ENCODE assay signal across 8 cellular contexts in genomic region chr7:26293569-26294308, GRCh38. TPM values are rescaled to one million over a fixed set of nuclear protein-coding genes. Genes with fewer than 3 reads are reported as not detected.
A peak's percentile ranks its signal among the peaks of the same experiment; 100 is the strongest.
DNase-seq lines count a peak whose midpoint lies in the region; ATAC-seq and TF ChIP-seq lines count a peak whose summit lies in the region.

No MANE protein-coding gene starts in this region.

- H4K20me1 ChIP-seq in mammary epithelial cell (ENCODE audit: insufficient read depth, low read length), result no peaks in the 10 kb centered on the region

- no peaks in the 10 kb centered on the region for H3K36me3 Mint-ChIP-seq in MCF 10A (ENCODE audit: insufficient read depth, unreplicated experiment)
- H3K36me3 Mint-ChIP-seq in activated CD8-positive, alpha-beta T cell treated with anti-CD3 and anti-CD28 coated beads for 36 hours (ENCODE audit: low read depth), result peaks cover 25% of the 10 kb centered on the region

- no peak overlapping the region for H3K4me3 Mint-ChIP-seq in MCF 10A (ENCODE audit: unreplicated experiment)
- peak overlapping the region; percentile 96 for H3K4me3 Mint-ChIP-seq in activated CD8-positive, alpha-beta T cell treated with anti-CD3 and anti-CD28 coated beads for 36 hours

- H3K36me3 ChIP-seq in mammary epithelial cell (ENCODE audit: insufficient read depth, low read length), result no peaks in the 10 kb centered on the region
- H3K36me3 ChIP-seq in mucosa of rectum (ENCODE audit: control insufficient read depth in 2 of 2, insufficient read depth in 2 of 2, low read length in 2 of 2), result no peaks in the 10 kb centered on the region

- no peaks in the 10 kb centered on the region for H3K9me3 Mint-ChIP-seq in MCF 10A (ENCODE audit: unreplicated experiment)
- H3K9me3 Mint-ChIP-seq in activated CD8-positive, alpha-beta T cell treated with anti-CD3 and anti-CD28 coated beads for 36 hours, result no peaks in the 10 kb centered on the region

- POLR2A ChIA-PET in MCF 10A (lab: Yijun Ruan, JAX), result interaction anchor here (0.6 to 0.8 kb wide), 2 partner anchors 9 to 162 kb away, joined by 3 to 4 read pairs; no protein-coding TSS in a partner anchor
- POLR2A ChIA-PET in activated CD8-positive, alpha-beta T cell treated with anti-CD3 and anti-CD28 coated beads for 36 hours (lab: Charles Lee), result interaction anchor here (0.6 to 3.7 kb wide), 7 partner anchors 10 to 142 kb away, joined by 3 to 43 read pairs (median 5); partner anchors contain the start of genes CBX3, HNRNPA2B1 and NFE2L3

- no peak overlapping the region for H2AFZ ChIP-seq in mammary epithelial cell (ENCODE audit: low read depth, low read length)

- peak; percentile 58 for ATAC-seq in HG03571 (IDR thresholded peaks at IDR 0.05; ENCODE audit: unreplicated experiment)
- ATAC-seq in activated CD8-positive, alpha-beta T cell treated with anti-CD3 and anti-CD28 coated beads for 36 hours, result peak; percentile 84
- no peak for ATAC-seq in foreskin keratinocyte

- intact Hi-C loops in MCF 10A (cut with micrococcal nuclease), result loop anchor here (5.0 kb wide), 1 partner anchor 74 kb away; no protein-coding TSS in a partner anchor
- intact Hi-C loops in mammary epithelial cell (cut with micrococcal nuclease), result loop anchor here (5.0 kb wide), 2 partner anchors 374 to 869 kb away; no protein-coding TSS in a partner anchor
- intact Hi-C loops in activated CD8-positive, alpha-beta T cell treated with anti-CD3 and anti-CD28 coated beads for 36 hours (cut with micrococcal nuclease), result loop anchor here (2.0 to 5.0 kb wide), 3 partner anchors 15 to 93 kb away; partner anchors contain the start of genes CBX3 and HNRNPA2B1

- DNase-seq in MCF 10A (ENCODE audit: unreplicated experiment) (no peak), mammary epithelial cell (no peak), DMS79 (lab: John Stamatoyannopoulos, UW) (no peak), AG08395 (ENCODE audit: low spot score) (no peak), foreskin keratinocyte (no peak)
- DNase-seq in activated CD8-positive, alpha-beta T cell treated with anti-CD3 and anti-CD28 coated beads for 36 hours, result peak; percentile 85

- BruUV-seq in MCF 10A (replicated peaks; lab: Mats Ljungman, UMichigan) (TSS peak; percentile 20), mammary epithelial cell (replicated peaks; lab: Mats Ljungman, UMichigan) (no TSS peak)

- H3K79me2 ChIP-seq in mammary epithelial cell (ENCODE audit: insufficient read depth, low read length), result no peaks in the 10 kb centered on the region

- TF ChIP-seq CTCF in MCF 10A (IDR thresholded peaks at IDR 0.05; ENCODE audit: unreplicated experiment), result no peak
- no peak for TF ChIP-seq CTCF in mammary epithelial cell (conservative IDR thresholded peaks at IDR 0.05 in 1 of 2, IDR thresholded peaks at IDR 0.05 in 1 of 2; ENCODE audit: extremely low read depth in 1 of 2, insufficient read depth in 1 of 2, low read depth in 1 of 2, low read length in 2 of 2)
- TF ChIP-seq CTCF in activated CD8-positive, alpha-beta T cell treated with anti-CD3 and anti-CD28 coated beads for 36 hours (IDR thresholded peaks at IDR 0.05), result no peak
- no peak for TF ChIP-seq CTCF in foreskin keratinocyte (conservative IDR thresholded peaks at IDR 0.05)

- in situ Hi-C loops in mammary epithelial cell (cut with MboI; ENCODE audit: low sequenced_read_pairs in 2 of 2), result no loop called here

- H3K27ac ChIP-seq in mammary epithelial cell (ENCODE audit: insufficient read depth, low read depth, low read length) (no peak overlapping the region), mucosa of rectum (ENCODE audit: low read depth in 2 of 2, low read length in 2 of 2) (peak overlapping the region; percentile 1 to 34), foreskin keratinocyte (no peak overlapping the region)

- H3K4me1 ChIP-seq in mammary epithelial cell (ENCODE audit: insufficient read depth, low read length), result peaks cover 3% of the 10 kb centered on the region
- peaks cover 5 to 7% of the 10 kb centered on the region in 2 donors for H3K4me1 ChIP-seq in mucosa of rectum (ENCODE audit: control insufficient read depth in 2 of 2, insufficient read depth in 2 of 2, low read length in 2 of 2)
- H3K4me1 ChIP-seq in foreskin keratinocyte, result no peaks in the 10 kb centered on the region

- CTCF ChIA-PET in MCF 10A (lab: Yijun Ruan, JAX) (interaction anchor here (0.6 to 1.3 kb wide), 3 partner anchors 9 to 1471 kb away, joined by 3 to 6 read pairs (median 3); no protein-coding TSS in a partner anchor), mammary epithelial cell (lab: Charles Lee; ENCODE audit: low non-redundant PET) (no interaction called here)
- CTCF ChIA-PET in activated CD8-positive, alpha-beta T cell treated with anti-CD3 and anti-CD28 coated beads for 36 hours (lab: Charles Lee), result interaction anchor here (0.6 to 2.9 kb wide), 13 partner anchors 9 to 399 kb away, joined by 3 to 12 read pairs (median 4); partner anchors contain the start of gene CBX3

- H3K9me3 ChIP-seq in mammary epithelial cell (replicated peaks; ENCODE audit: insufficient read depth, low read length) (no peaks in the 10 kb centered on the region), mucosa of rectum (ENCODE audit: control insufficient read depth in 2 of 2, low read length in 2 of 2) (no peaks in the 10 kb centered on the region)

- 87% methylated on average over 6 of the region's 6 CpGs for WGBS in mammary epithelial cell (ENCODE audit: low coverage, missing lambda C conversion rate)

- H3K27me3 ChIP-seq in mammary epithelial cell (ENCODE audit: insufficient read depth, low read length), result no peaks in the 10 kb centered on the region
- no peaks in the 10 kb centered on the region for H3K27me3 ChIP-seq in mucosa of rectum (ENCODE audit: control insufficient read depth in 2 of 2, insufficient read depth in 2 of 2, low read length in 2 of 2)
- H3K27me3 ChIP-seq in foreskin keratinocyte, result no peaks in the 10 kb centered on the region

- H3K27ac Mint-ChIP-seq in MCF 10A (ENCODE audit: low read depth, unreplicated experiment), result no peak overlapping the region
- peak overlapping the region; percentile 85 for H3K27ac Mint-ChIP-seq in activated CD8-positive, alpha-beta T cell treated with anti-CD3 and anti-CD28 coated beads for 36 hours

- H3K9ac ChIP-seq in mammary epithelial cell (ENCODE audit: insufficient read depth, low read length) (no peak overlapping the region), mucosa of rectum (ENCODE audit: low read depth in 1 of 2, low read length in 2 of 2) (no peak overlapping the region)

- H3K4me3 ChIP-seq in mammary epithelial cell (replicated peaks in 1 of 3; ENCODE audit: insufficient read depth in 1 of 3, low read depth in 2 of 3, low read length in 3 of 3) (no peak overlapping the region), mucosa of rectum (ENCODE audit: low read length in 2 of 2) (peak overlapping the region; percentile 23 to 39)

- dilution Hi-C loops in mammary epithelial cell (cut with HindIII; ENCODE audit: low sequenced_read_pairs), result no loop called here

- H3K4me1 Mint-ChIP-seq in MCF 10A (ENCODE audit: insufficient read depth, unreplicated experiment), result peaks cover 14% of the 10 kb centered on the region
- peaks cover 28% of the 10 kb centered on the region for H3K4me1 Mint-ChIP-seq in activated CD8-positive, alpha-beta T cell treated with anti-CD3 and anti-CD28 coated beads for 36 hours (ENCODE audit: low read depth)

- no peaks in the 10 kb centered on the region for H3K27me3 Mint-ChIP-seq in MCF 10A (ENCODE audit: insufficient read depth, unreplicated experiment)
- no peaks in the 10 kb centered on the region for H3K27me3 Mint-ChIP-seq in activated CD8-positive, alpha-beta T cell treated with anti-CD3 and anti-CD28 coated beads for 36 hours

- H3K4me2 ChIP-seq in mammary epithelial cell (ENCODE audit: insufficient read depth, low read depth, low read length), result no peak overlapping the region

RNA-seq across cellular contexts. Expression of gene SNX10, which starts 2.1 kb away (rescaled TPM):
- total RNA-seq in MCF 10A (2022) (7.1 and 8.0 TPM in 2 replicates), mammary epithelial cell (10 to 100 TPM in 1 of 2 donors, 1 to 10 TPM in 1; 6.0 to 13.0 TPM), foreskin keratinocyte (7.4 and 11.9 TPM in 2 replicates)
- polyA plus RNA-seq in mammary epithelial cell (11.4 TPM), foreskin keratinocyte (4.1 and 4.6 TPM in 2 replicates)
- 4.5 TPM for polyA minus RNA-seq in mammary epithelial cell
- 10 to 100 TPM; 47.8 to 51.1 TPM for total RNA-seq in activated CD8-positive, alpha-beta T cell treated with anti-CD3 and anti-CD28 coated beads for 36 hours

Comparison
In these comparisons a context has a peak if more than half of its experiments do, and no peak if none do; other contexts are left out.
1. H3K27ac ChIP-seq: peak in mucosa of rectum (2 of 2); none in mammary epithelial cell (single experiment) and foreskin keratinocyte (single experiment).
2. H3K4me3 ChIP-seq: peak in mucosa of rectum (2 of 2); none in mammary epithelial cell (0 of 3).